In genomic region chr16:67245674-67246080, GRCh38 we compare ENCODE assay signal across 8 cellular contexts. TPM values are rescaled to one million over a fixed set of nuclear protein-coding genes. Genes with fewer than 3 reads are reported as not detected.
A peak's percentile ranks its signal among the peaks of the same experiment; 100 is the strongest.
DNase-seq lines count a peak whose midpoint lies in the region; ATAC-seq and TF ChIP-seq lines count a peak whose summit lies in the region.

No MANE protein-coding gene starts in this region.

- H3K27ac Mint-ChIP-seq in activated B cell treated with CpG ODN at 0.5 μM for 24 hours = peak overlapping the region; percentile 12

- ATAC-seq in activated B cell treated with CpG ODN at 0.5 μM for 24 hours (ENCODE audit: low read depth) (no peak), GM21447 (IDR thresholded peaks at IDR 0.05; ENCODE audit: unreplicated experiment) (no peak)

- H3F3A ChIP-seq in smooth muscle cell (ENCODE audit: low read depth) = peaks cover 55% of the 10 kb centered on the region

- H3K36me3 Mint-ChIP-seq in activated B cell treated with CpG ODN at 0.5 μM for 24 hours (ENCODE audit: low read depth) = peaks cover 1% of the 10 kb centered on the region

- peaks cover 13% of the 10 kb centered on the region for H3K4me1 ChIP-seq in HAP-1
- H3K4me1 ChIP-seq in iPS DF 6.9 (ENCODE audit: control insufficient read depth, insufficient read depth, low read length) = peaks cover 19% of the 10 kb centered on the region
- peaks cover 37% of the 10 kb centered on the region for H3K4me1 ChIP-seq in smooth muscle cell (ENCODE audit: low read depth)

- in situ Hi-C loops in HAP-1 (cut with MboI; ENCODE audit: low sequenced_read_pairs) = no loop called here

- no peak overlapping the region for H2AFZ ChIP-seq in smooth muscle cell (ENCODE audit: low read depth)

- DNase-seq in HAP-1 (ENCODE audit: low spot score in 2 of 2) = no peak
- DNase-seq in activated B cell treated with CpG ODN at 0.5 μM for 24 hours = no peak
- no peak for DNase-seq in iPS DF 6.9 (ENCODE audit: low read depth, low spot score)
- no peak for DNase-seq in smooth muscle cell (lab: John Stamatoyannopoulos, UW; ENCODE audit: unreplicated experiment)
- DNase-seq in stimulated activated naive CD4-positive, alpha-beta T cell treated with Interleukin-2 at 50 U/mL for 16 hours (lab: John Stamatoyannopoulos, UW) = no peak
- no peak for DNase-seq in iPS-NIHi11 (ENCODE audit: low spot score)
- no peak for DNase-seq in ureter (ENCODE audit: low spot score)

- TF ChIP-seq CTCF in activated B cell treated with CpG ODN at 0.5 μM for 24 hours (IDR thresholded peaks at IDR 0.05) = no peak
- TF ChIP-seq CTCF in smooth muscle cell (IDR thresholded peaks at IDR 0.05; ENCODE audit: borderline replicate concordance, insufficient read depth, poor library complexity, severe bottlenecking) = no peak

- H3K4me1 Mint-ChIP-seq in activated B cell treated with CpG ODN at 0.5 μM for 24 hours = peaks cover 50% of the 10 kb centered on the region

- intact Hi-C loops in activated B cell treated with CpG ODN at 0.5 μM for 24 hours (cut with micrococcal nuclease) = loop anchor here (2.0 to 10.0 kb wide), 7 partner anchors 33 to 839 kb away; partner anchors contain the start of genes ACD, CBFB, CENPT and E2F4

- peak overlapping the region; percentile 85 for H3K4me3 Mint-ChIP-seq in activated B cell treated with CpG ODN at 0.5 μM for 24 hours

- H3K4me2 ChIP-seq in smooth muscle cell = peak overlapping the region; percentile 99

- peaks cover 20% of the 10 kb centered on the region for H3K79me2 ChIP-seq in smooth muscle cell (ENCODE audit: low read depth)

- peak overlapping the region; percentile 41 for H3K9ac ChIP-seq in smooth muscle cell (ENCODE audit: low read depth)

- peaks cover 26% of the 10 kb centered on the region for H3K27me3 ChIP-seq in HAP-1 (ENCODE audit: low read depth)
- H3K27me3 ChIP-seq in iPS DF 6.9 (ENCODE audit: control insufficient read depth, insufficient read depth, low read length) = peaks cover 2% of the 10 kb centered on the region
- H3K27me3 ChIP-seq in smooth muscle cell (ENCODE audit: low read depth) = no peaks in the 10 kb centered on the region

- POLR2A ChIA-PET in activated B cell treated with CpG ODN at 0.5 μM for 24 hours (lab: Charles Lee) = interaction anchor here (0.6 to 7.7 kb wide), 6 partner anchors 12 to 791 kb away, joined by 3 to 120 read pairs (median 5); partner anchors contain the start of genes FBXL8, TMEM208 and TRADD

- H3K27ac ChIP-seq in iPS DF 6.9 (ENCODE audit: low read length) (no peak overlapping the region), smooth muscle cell (ENCODE audit: low read depth) (peak overlapping the region; percentile 97)

- H3K4me3 ChIP-seq in HAP-1 (peak overlapping the region; percentile 93), iPS DF 6.9 (ENCODE audit: low read length) (peak overlapping the region; percentile 99; the same call in 1 of the 2 replicates), smooth muscle cell (peak overlapping the region; percentile 71)

- CTCF ChIA-PET in activated B cell treated with CpG ODN at 0.5 μM for 24 hours (lab: Charles Lee) = interaction anchor here (0.6 to 3.1 kb wide), 6 partner anchors 15 to 882 kb away, joined by 3 to 12 read pairs (median 3); partner anchors contain the start of genes ATP6V0D1 and TMEM208

- H3K9me3 Mint-ChIP-seq in activated B cell treated with CpG ODN at 0.5 μM for 24 hours = no peaks in the 10 kb centered on the region

- H3K9me3 ChIP-seq in HAP-1 = no peaks in the 10 kb centered on the region
- H3K9me3 ChIP-seq in iPS DF 6.9 (ENCODE audit: control insufficient read depth, insufficient read depth, low read length) = no peaks in the 10 kb centered on the region
- H3K9me3 ChIP-seq in smooth muscle cell (replicated peaks; ENCODE audit: low read depth) = no peaks in the 10 kb centered on the region

- H4K20me1 ChIP-seq in smooth muscle cell (ENCODE audit: low read depth) = no peaks in the 10 kb centered on the region

- H3K36me3 ChIP-seq in HAP-1 (replicated peaks) (0 out of 2 replicates have a peak, but pooled peaks cover 3% of the 10 kb centered on the region), iPS DF 6.9 (ENCODE audit: control insufficient read depth, insufficient read depth, low read length) (no peaks in the 10 kb centered on the region), smooth muscle cell (ENCODE audit: low read depth) (no peaks in the 10 kb centered on the region)

- no CpG with 5 or more reads among the region's 8 CpGs for WGBS in iPS DF 6.9 (ENCODE audit: insufficient coverage, insufficient read length)
- WGBS in smooth muscle cell (ENCODE audit: low lambda C conversion rate) = 13% methylated on average over 8 of the region's 8 CpGs

- peaks cover 2% of the 10 kb centered on the region for H3K27me3 Mint-ChIP-seq in activated B cell treated with CpG ODN at 0.5 μM for 24 hours

RNA-seq across cellular contexts. Expression of gene FHOD1, which starts 1.6 kb away (rescaled TPM):
- 45.5 and 50.4 TPM in 2 replicates for total RNA-seq in activated B cell treated with CpG ODN at 0.5 μM for 24 hours
- 7.2 and 16.0 TPM in 2 replicates for total RNA-seq in smooth muscle cell
- 23.3 and 30.5 TPM in 2 replicates for polyA plus RNA-seq in smooth muscle cell
- total RNA-seq in ureter = 19.1 TPM

RNA-seq across cellular contexts. Expression of gene SLC9A5, which starts 3.1 kb away (rescaled TPM):
- total RNA-seq in activated B cell treated with CpG ODN at 0.5 μM for 24 hours (1.9 and 2.5 TPM in 2 replicates), smooth muscle cell (2.1 and 3.8 TPM in 2 replicates), ureter (0.86 TPM)
- 6.9 and 9.1 TPM in 2 replicates for polyA plus RNA-seq in smooth muscle cell

RNA-seq across cellular contexts. Expression of gene TMEM208, which starts 18.7 kb away (rescaled TPM):
- total RNA-seq in activated B cell treated with CpG ODN at 0.5 μM for 24 hours (37.1 and 41.3 TPM in 2 replicates), smooth muscle cell (45.4 and 56.9 TPM in 2 replicates), ureter (30.9 TPM)
- polyA plus RNA-seq in smooth muscle cell = 156 and 171 TPM in 2 replicates

RNA-seq across cellular contexts. Expression of gene PLEKHG4, which starts 33.7 kb away (rescaled TPM):
- total RNA-seq in activated B cell treated with CpG ODN at 0.5 μM for 24 hours = 7.8 TPM in 2 replicates
- 3.9 and 27.0 TPM in 2 replicates for total RNA-seq in smooth muscle cell
- polyA plus RNA-seq in smooth muscle cell = 2.7 and 9.9 TPM in 2 replicates
- total RNA-seq in ureter = 10.3 TPM

RNA-seq across cellular contexts. Expression of gene ELMO3, which starts 46.7 kb away (rescaled TPM):
- total RNA-seq in activated B cell treated with CpG ODN at 0.5 μM for 24 hours = 6.8 and 6.9 TPM in 2 replicates
- total RNA-seq in smooth muscle cell = 3.8 and 6.7 TPM in 2 replicates
- 2.2 and 7.8 TPM in 2 replicates for polyA plus RNA-seq in smooth muscle cell
- total RNA-seq in ureter = 23.5 TPM
